In the genomic region with DNA sequence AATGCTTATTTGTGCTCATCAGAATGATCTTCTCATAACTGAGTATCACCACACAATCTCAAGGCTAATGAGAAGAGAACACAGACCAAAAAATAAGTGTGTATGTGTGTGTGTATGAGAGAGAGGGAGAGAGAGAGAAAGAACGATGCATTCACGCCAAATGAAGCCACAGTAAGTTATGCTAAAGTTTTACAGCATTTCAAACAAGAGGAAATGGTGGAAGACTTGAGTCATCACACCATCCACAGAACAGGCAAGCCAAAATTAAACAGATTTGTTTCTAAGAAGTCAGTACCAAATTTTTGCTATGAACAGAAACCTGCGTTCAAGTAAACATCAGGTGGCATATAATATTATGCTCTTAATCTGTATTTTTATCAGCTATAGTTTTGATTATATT, we compare ENCODE assay signal across 12 cellular contexts.
DNase-seq lines count a peak whose midpoint lies in the region; ATAC-seq, FAIRE-seq and TF ChIP-seq lines count a peak whose summit lies in the region.
"Had no signal": no experiment of that assay in that cellular context is flagged by ENCODE, and none has a peak within 500 bp of the region (broad histone marks: within the 10 kb centered on the region; RNA-seq: fewer than 3 reads in every experiment).

No MANE protein-coding gene starts in this region.

- no peak for TF ChIP-seq POLR2A in A549 (IDR thresholded peaks at IDR 0.05; ENCODE audit: low read length)
- no peak for TF ChIP-seq POLR2A in H54 (IDR thresholded peaks at IDR 0.05; ENCODE audit: low read depth, low read length)
- TF ChIP-seq POLR2A in spleen (IDR thresholded peaks at IDR 0.05), result no peak

- ATAC-seq in A549 (no peak), psoas muscle (no peak), Right ventricle myocardium inferior (no peak)
- ATAC-seq: heart left ventricle had no signal

- peak overlapping the region in 1 of 2 experiments; percentile 42; a peak in 2 of 6 replicates for H3K27ac ChIP-seq in A549
- no peak overlapping the region for H3K27ac ChIP-seq in psoas muscle
- no peak overlapping the region for H3K27ac ChIP-seq in spleen
- H3K27ac ChIP-seq: BLaER1 treated with 17β-estradiol and CSF1 and Interleukin-3, amounts not matched to agents 10 nM and 100 nM had no signal

- DNase-seq in A549 (ENCODE audit: low read depth in 1 of 2, low spot score in 1 of 2), result no peak
- DNase-seq in H54 (ENCODE audit: insufficient read length, low spot score), result no peak
- no peak for DNase-seq in activated CD4-positive, alpha-beta memory T cell treated with anti-CD3 and anti-CD28 coated beads, Interleukin-2, amount 10 ng/mL, durations not matched to agents 7 days and 5 days
- peak; percentile 57 for DNase-seq in fibroblast of the aortic adventitia (ENCODE audit: low read depth)
- no peak for DNase-seq in NCI-H1105 (lab: John Stamatoyannopoulos, UW)
- DNase-seq in psoas muscle, result no peak
- DNase-seq in spleen, result no peak
- no peak for DNase-seq in Right ventricle myocardium inferior (ENCODE audit: missing footprints)
- DNase-seq: heart left ventricle, RPMI8226, substantia nigra had no signal

- H3K27me3 Mint-ChIP-seq in activated CD4-positive, alpha-beta memory T cell treated with anti-CD3 and anti-CD28 coated beads, Interleukin-2, amount 10 ng/mL, durations not matched to agents 7 days and 5 days, result no peaks in the 10 kb centered on the region

- FAIRE-seq in A549 (lab: Jason Lieb, UNC) (no peak), H54 (lab: Jason Lieb, UNC) (peak; percentile 96)

- no peak for TF ChIP-seq CTCF in A549 (IDR thresholded peaks at IDR 0.05)
- no peak for TF ChIP-seq CTCF in fibroblast of the aortic adventitia (IDR thresholded peaks at IDR 0.05; ENCODE audit: insufficient read depth, low read length)
- no peak for TF ChIP-seq CTCF in psoas muscle (IDR thresholded peaks at IDR 0.05)
- TF ChIP-seq CTCF in spleen (IDR thresholded peaks at IDR 0.05 in 8 of 11, conservative IDR thresholded peaks at IDR 0.05 in 3 of 11), result no peak

- POLR2A ChIA-PET in A549 (lab: Yijun Ruan, JAX), result no interaction called here
- POLR2A ChIA-PET in activated CD4-positive, alpha-beta memory T cell treated with anti-CD3 and anti-CD28 coated beads, Interleukin-2, amount 10 ng/mL, durations not matched to agents 7 days and 5 days (lab: Charles Lee), result interaction anchor here (0.7 to 1.4 kb wide), 4 partner anchors 8 to 423 kb away, joined by 3 to 4 read pairs (median 3); partner anchors contain the start of gene MAP1LC3B2

- peak overlapping the region; percentile 62 for H3K4me3 Mint-ChIP-seq in activated CD4-positive, alpha-beta memory T cell treated with anti-CD3 and anti-CD28 coated beads, Interleukin-2, amount 10 ng/mL, durations not matched to agents 7 days and 5 days

- no peaks in the 10 kb centered on the region for H3K36me3 Mint-ChIP-seq in activated CD4-positive, alpha-beta memory T cell treated with anti-CD3 and anti-CD28 coated beads, Interleukin-2, amount 10 ng/mL, durations not matched to agents 7 days and 5 days (ENCODE audit: low read depth)

- intact Hi-C loops in psoas muscle (cut with DNase I), result loop anchor here in 1 of 2 donors (10.0 kb wide), 1 partner anchor 468 kb away; no protein-coding TSS in a partner anchor
- intact Hi-C loops in spleen (cut with DNase I; ENCODE audit: low total_unique reads), result no loop called here
- intact Hi-C loops in Right ventricle myocardium inferior (cut with DNase I), result no loop called here

- no peaks in the 10 kb centered on the region for H3K9me3 Mint-ChIP-seq in activated CD4-positive, alpha-beta memory T cell treated with anti-CD3 and anti-CD28 coated beads, Interleukin-2, amount 10 ng/mL, durations not matched to agents 7 days and 5 days

- H3K9me3 ChIP-seq in A549, result no peaks in the 10 kb centered on the region
- no peaks in the 10 kb centered on the region for H3K9me3 ChIP-seq in psoas muscle
- H3K9me3 ChIP-seq in spleen, result no peaks in the 10 kb centered on the region
- H3K9me3 ChIP-seq: BLaER1 treated with 17β-estradiol and CSF1 and Interleukin-3, amounts not matched to agents 10 nM and 100 nM; heart left ventricle had no signal

- peaks cover 84% of the 10 kb centered on the region for H3K4me1 ChIP-seq in A549
- peaks cover 62% of the 10 kb centered on the region for H3K4me1 ChIP-seq in psoas muscle
- peaks cover 17 to 100% (median 72%) of the 10 kb centered on the region in 6 donors for H3K4me1 ChIP-seq in spleen

- H3K27me3 ChIP-seq in psoas muscle (ENCODE audit: insufficient read depth in 3 of 3, low read length in 2 of 3) (no peaks in the 10 kb centered on the region), spleen (replicated peaks in 1 of 7) (no peaks in the 10 kb centered on the region)
- H3K27me3 ChIP-seq: BLaER1 treated with 17β-estradiol and CSF1 and Interleukin-3, amounts not matched to agents 10 nM and 100 nM; heart left ventricle had no signal

- H3K4me3 ChIP-seq in A549, result no peak overlapping the region
- H3K4me3 ChIP-seq in fibroblast of the aortic adventitia (ENCODE audit: low read depth, low read length), result no peak overlapping the region
- no peak overlapping the region for H3K4me3 ChIP-seq in psoas muscle
- no peak overlapping the region for H3K4me3 ChIP-seq in spleen
- H3K4me3 ChIP-seq: BLaER1 treated with 17β-estradiol and CSF1 and Interleukin-3, amounts not matched to agents 10 nM and 100 nM; heart left ventricle had no signal

- no peaks in the 10 kb centered on the region for H3K36me3 ChIP-seq in psoas muscle (ENCODE audit: insufficient read depth in 1 of 2, low read depth in 1 of 2)
- H3K36me3 ChIP-seq in spleen, result no peaks in the 10 kb centered on the region
- H3K36me3 ChIP-seq: BLaER1 treated with 17β-estradiol and CSF1 and Interleukin-3, amounts not matched to agents 10 nM and 100 nM; heart left ventricle had no signal

- H3K4me1 Mint-ChIP-seq in activated CD4-positive, alpha-beta memory T cell treated with anti-CD3 and anti-CD28 coated beads, Interleukin-2, amount 10 ng/mL, durations not matched to agents 7 days and 5 days, result peaks cover 58% of the 10 kb centered on the region

- CTCF ChIA-PET in A549 (lab: Yijun Ruan, JAX), result interaction anchor here (0.7 to 2.5 kb wide), 2 partner anchors 15 to 100 kb away, joined by 3 to 5 read pairs; no protein-coding TSS in a partner anchor
- CTCF ChIA-PET in activated CD4-positive, alpha-beta memory T cell treated with anti-CD3 and anti-CD28 coated beads, Interleukin-2, amount 10 ng/mL, durations not matched to agents 7 days and 5 days (lab: Charles Lee), result interaction anchor here (0.9 to 1.7 kb wide), 6 partner anchors 10 to 464 kb away, joined by 3 to 5 read pairs (median 4); no protein-coding TSS in a partner anchor

- WGBS in A549 (ENCODE audit: missing lambda C conversion rate), result 70% methylated on average over 3 of the region's 3 CpGs
- 78 to 79% (median 79%) methylated on average over 3 of the region's 3 CpGs for WGBS in psoas muscle, 3 donors
- WGBS in spleen, 5 donors, result 37 to 53% (median 51%) methylated on average over 3 of the region's 3 CpGs

- TF ChIP-seq RAD21 in A549 (conservative IDR thresholded peaks at IDR 0.05 in 1 of 2, IDR thresholded peaks at IDR 0.05 in 1 of 2), result no peak

- TF ChIP-seq EP300 in A549 (IDR thresholded peaks at IDR 0.05), result no peak

- H3K27ac Mint-ChIP-seq in activated CD4-positive, alpha-beta memory T cell treated with anti-CD3 and anti-CD28 coated beads, Interleukin-2, amount 10 ng/mL, durations not matched to agents 7 days and 5 days, result peak overlapping the region; percentile 92

- peak overlapping the region; percentile 11; the same call in 1 of the 3 replicates for H3K4me2 ChIP-seq in A549

TF ChIP-seq in A549, 52 proteins besides CTCF, POLR2A, EP300 and RAD21:
- TF ChIP-seq NPAS2 (CRISPR knock-in tag; IDR thresholded peaks at IDR 0.05; ENCODE audit: borderline replicate concordance), result no peak
- TF ChIP-seq HEYL (CRISPR knock-in tag; IDR thresholded peaks at IDR 0.05), result no peak
- no peak for TF ChIP-seq TFCP2L1 (CRISPR knock-in tag; IDR thresholded peaks at IDR 0.05)
- TF ChIP-seq MAFK (IDR thresholded peaks at IDR 0.05; ENCODE audit: partially characterized antibody), result no peak
- no peak for TF ChIP-seq MAZ (IDR thresholded peaks at IDR 0.05; ENCODE audit: borderline replicate concordance, low read depth, low read length)
- TF ChIP-seq CBX8 (IDR thresholded peaks at IDR 0.05), result no peak
- TF ChIP-seq NR3C1 (IDR thresholded peaks at IDR 0.05), result no peak
- no peak for TF ChIP-seq CBX2 (IDR thresholded peaks at IDR 0.05; ENCODE audit: borderline replicate concordance, low read depth)
- no peak for TF ChIP-seq KDM1A (IDR thresholded peaks at IDR 0.05; ENCODE audit: low read depth)
- TF ChIP-seq CEBPB (IDR thresholded peaks at IDR 0.05), result no peak
- TF ChIP-seq USF2 (IDR thresholded peaks at IDR 0.05), result no peak
